ENCODE assay signal across 1 cellular context in the genomic region with DNA sequence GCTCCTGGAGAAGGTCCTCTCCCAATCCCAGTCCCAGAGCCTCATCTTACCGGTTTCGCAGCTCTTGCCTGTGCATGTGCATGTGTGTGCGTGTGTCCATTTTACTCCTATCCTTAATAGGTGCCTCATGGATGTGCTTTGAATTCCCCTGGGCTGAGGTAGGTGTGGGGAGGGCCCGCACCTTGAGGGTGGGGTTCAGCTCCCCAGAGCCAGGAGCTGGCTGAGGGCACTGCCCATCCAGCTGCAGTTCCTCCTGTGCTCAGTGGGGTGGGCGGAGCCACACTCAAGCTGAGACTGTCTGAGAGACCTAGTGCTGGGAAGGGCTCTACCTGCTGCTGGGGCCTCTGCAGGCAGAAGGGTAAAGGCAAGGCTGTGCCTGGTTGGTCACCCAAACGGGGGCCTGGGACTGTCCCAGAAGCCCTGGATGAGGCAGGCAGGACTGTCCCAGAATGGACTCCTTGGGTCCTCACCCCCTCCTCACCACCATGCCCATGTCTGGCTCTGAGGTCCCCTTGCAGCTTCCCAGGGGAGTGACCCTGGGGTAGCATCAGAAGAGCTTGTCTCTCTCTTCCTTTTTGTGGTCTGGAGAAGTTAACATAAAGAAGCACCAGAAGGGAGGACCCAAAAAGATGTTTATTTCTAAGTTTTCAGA.
TF ChIP-seq lines count a peak whose summit lies in the region.

No MANE protein-coding gene starts in this region.

TF ChIP-seq in H1, 55 proteins besides CTCF, POLR2A, EP300 and RAD21 (continued from another document):
- TF ChIP-seq CHD1 (IDR thresholded peaks at IDR 0.05; ENCODE audit: low read depth, low read length) = no peak
- no peak for TF ChIP-seq POU5F1 (IDR thresholded peaks at IDR 0.05; ENCODE audit: low read depth, low read length)
- no peak for TF ChIP-seq SAP30 (IDR thresholded peaks at IDR 0.05; ENCODE audit: insufficient read depth, insufficient replicate concordance, low read length)
- no peak for TF ChIP-seq CEBPB (IDR thresholded peaks at IDR 0.05; ENCODE audit: low read depth, low read length)
- TF ChIP-seq, protein P1, sequence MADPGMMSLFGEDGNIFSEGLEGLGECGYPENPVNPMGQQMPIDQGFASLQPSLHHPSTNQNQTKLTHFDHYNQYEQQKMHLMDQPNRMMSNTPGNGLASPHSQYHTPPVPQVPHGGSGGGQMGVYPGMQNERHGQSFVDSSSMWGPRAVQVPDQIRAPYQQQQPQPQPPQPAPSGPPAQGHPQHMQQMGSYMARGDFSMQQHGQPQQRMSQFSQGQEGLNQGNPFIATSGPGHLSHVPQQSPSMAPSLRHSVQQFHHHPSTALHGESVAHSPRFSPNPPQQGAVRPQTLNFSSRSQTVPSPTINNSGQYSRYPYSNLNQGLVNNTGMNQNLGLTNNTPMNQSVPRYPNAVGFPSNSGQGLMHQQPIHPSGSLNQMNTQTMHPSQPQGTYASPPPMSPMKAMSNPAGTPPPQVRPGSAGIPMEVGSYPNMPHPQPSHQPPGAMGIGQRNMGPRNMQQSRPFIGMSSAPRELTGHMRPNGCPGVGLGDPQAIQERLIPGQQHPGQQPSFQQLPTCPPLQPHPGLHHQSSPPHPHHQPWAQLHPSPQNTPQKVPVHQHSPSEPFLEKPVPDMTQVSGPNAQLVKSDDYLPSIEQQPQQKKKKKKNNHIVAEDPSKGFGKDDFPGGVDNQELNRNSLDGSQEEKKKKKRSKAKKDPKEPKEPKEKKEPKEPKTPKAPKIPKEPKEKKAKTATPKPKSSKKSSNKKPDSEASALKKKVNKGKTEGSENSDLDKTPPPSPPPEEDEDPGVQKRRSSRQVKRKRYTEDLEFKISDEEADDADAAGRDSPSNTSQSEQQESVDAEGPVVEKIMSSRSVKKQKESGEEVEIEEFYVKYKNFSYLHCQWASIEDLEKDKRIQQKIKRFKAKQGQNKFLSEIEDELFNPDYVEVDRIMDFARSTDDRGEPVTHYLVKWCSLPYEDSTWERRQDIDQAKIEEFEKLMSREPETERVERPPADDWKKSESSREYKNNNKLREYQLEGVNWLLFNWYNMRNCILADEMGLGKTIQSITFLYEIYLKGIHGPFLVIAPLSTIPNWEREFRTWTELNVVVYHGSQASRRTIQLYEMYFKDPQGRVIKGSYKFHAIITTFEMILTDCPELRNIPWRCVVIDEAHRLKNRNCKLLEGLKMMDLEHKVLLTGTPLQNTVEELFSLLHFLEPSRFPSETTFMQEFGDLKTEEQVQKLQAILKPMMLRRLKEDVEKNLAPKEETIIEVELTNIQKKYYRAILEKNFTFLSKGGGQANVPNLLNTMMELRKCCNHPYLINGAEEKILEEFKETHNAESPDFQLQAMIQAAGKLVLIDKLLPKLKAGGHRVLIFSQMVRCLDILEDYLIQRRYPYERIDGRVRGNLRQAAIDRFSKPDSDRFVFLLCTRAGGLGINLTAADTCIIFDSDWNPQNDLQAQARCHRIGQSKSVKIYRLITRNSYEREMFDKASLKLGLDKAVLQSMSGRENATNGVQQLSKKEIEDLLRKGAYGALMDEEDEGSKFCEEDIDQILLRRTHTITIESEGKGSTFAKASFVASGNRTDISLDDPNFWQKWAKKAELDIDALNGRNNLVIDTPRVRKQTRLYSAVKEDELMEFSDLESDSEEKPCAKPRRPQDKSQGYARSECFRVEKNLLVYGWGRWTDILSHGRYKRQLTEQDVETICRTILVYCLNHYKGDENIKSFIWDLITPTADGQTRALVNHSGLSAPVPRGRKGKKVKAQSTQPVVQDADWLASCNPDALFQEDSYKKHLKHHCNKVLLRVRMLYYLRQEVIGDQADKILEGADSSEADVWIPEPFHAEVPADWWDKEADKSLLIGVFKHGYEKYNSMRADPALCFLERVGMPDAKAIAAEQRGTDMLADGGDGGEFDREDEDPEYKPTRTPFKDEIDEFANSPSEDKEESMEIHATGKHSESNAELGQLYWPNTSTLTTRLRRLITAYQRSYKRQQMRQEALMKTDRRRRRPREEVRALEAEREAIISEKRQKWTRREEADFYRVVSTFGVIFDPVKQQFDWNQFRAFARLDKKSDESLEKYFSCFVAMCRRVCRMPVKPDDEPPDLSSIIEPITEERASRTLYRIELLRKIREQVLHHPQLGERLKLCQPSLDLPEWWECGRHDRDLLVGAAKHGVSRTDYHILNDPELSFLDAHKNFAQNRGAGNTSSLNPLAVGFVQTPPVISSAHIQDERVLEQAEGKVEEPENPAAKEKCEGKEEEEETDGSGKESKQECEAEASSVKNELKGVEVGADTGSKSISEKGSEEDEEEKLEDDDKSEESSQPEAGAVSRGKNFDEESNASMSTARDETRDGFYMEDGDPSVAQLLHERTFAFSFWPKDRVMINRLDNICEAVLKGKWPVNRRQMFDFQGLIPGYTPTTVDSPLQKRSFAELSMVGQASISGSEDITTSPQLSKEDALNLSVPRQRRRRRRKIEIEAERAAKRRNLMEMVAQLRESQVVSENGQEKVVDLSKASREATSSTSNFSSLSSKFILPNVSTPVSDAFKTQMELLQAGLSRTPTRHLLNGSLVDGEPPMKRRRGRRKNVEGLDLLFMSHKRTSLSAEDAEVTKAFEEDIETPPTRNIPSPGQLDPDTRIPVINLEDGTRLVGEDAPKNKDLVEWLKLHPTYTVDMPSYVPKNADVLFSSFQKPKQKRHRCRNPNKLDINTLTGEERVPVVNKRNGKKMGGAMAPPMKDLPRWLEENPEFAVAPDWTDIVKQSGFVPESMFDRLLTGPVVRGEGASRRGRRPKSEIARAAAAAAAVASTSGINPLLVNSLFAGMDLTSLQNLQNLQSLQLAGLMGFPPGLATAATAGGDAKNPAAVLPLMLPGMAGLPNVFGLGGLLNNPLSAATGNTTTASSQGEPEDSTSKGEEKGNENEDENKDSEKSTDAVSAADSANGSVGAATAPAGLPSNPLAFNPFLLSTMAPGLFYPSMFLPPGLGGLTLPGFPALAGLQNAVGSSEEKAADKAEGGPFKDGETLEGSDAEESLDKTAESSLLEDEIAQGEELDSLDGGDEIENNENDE (IDR thresholded peaks at IDR 0.05; ENCODE audit: insufficient replicate concordance, low read length) = no peak
- no peak for TF ChIP-seq KDM1A (IDR thresholded peaks at IDR 0.05; ENCODE audit: borderline replicate concordance, low read length)
- no peak for TF ChIP-seq SIX5 (IDR thresholded peaks at IDR 0.05; ENCODE audit: low read depth, low read length)
- TF ChIP-seq YY1 (IDR thresholded peaks at IDR 0.05; ENCODE audit: low read depth, low read length) = no peak
- no peak for TF ChIP-seq TBP (IDR thresholded peaks at IDR 0.05; ENCODE audit: low read depth, low read length)
- TF ChIP-seq POLR2AphosphoS5 (IDR thresholded peaks at IDR 0.05; ENCODE audit: low read depth, low read length) = no peak
- TF ChIP-seq CBX5 (IDR thresholded peaks at IDR 0.05; ENCODE audit: low read depth, low read length) = no peak
- TF ChIP-seq, protein P2, sequence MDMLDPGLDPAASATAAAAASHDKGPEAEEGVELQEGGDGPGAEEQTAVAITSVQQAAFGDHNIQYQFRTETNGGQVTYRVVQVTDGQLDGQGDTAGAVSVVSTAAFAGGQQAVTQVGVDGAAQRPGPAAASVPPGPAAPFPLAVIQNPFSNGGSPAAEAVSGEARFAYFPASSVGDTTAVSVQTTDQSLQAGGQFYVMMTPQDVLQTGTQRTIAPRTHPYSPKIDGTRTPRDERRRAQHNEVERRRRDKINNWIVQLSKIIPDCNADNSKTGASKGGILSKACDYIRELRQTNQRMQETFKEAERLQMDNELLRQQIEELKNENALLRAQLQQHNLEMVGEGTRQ (IDR thresholded peaks at IDR 0.05; ENCODE audit: low read length) = no peak
